In genomic region chr12:1663440-1664132, GRCh38 we compare ENCODE assay signal across 13 cellular contexts. TPM values are rescaled to one million over a fixed set of nuclear protein-coding genes. Genes with fewer than 3 reads are reported as not detected.
DNase-seq lines count a peak whose midpoint lies in the region; ATAC-seq, FAIRE-seq and TF ChIP-seq lines count a peak whose summit lies in the region.
"Had no signal": no experiment of that assay in that cellular context is flagged by ENCODE, and none has a peak within 500 bp of the region (broad histone marks: within the 10 kb centered on the region; RNA-seq: fewer than 3 reads in every experiment).

No MANE protein-coding gene starts in this region.

- no peaks in the 10 kb centered on the region for H4K20me1 ChIP-seq in K562 (replicated peaks; ENCODE audit: control insufficient read depth, insufficient read depth, low read length)

- BruUV-seq in K562 (replicated peaks; lab: Mats Ljungman, UMichigan) = no TSS peak

- 0 out of 3 replicates have a peak, but pooled peaks have one; percentile 4 for TF ChIP-seq CTCF in A549 (IDR thresholded peaks at IDR 0.05)
- TF ChIP-seq CTCF in K562 (IDR thresholded peaks at IDR 0.05 in 2 of 3, conservative IDR thresholded peaks at IDR 0.05 in 1 of 3; ENCODE audit: insufficient read depth in 2 of 3, low read depth in 1 of 3, low read length in 3 of 3) = no peak
- TF ChIP-seq CTCF in natural killer cell (IDR thresholded peaks at IDR 0.05) = no peak
- no peak for TF ChIP-seq CTCF in BE2C (IDR thresholded peaks at IDR 0.05; ENCODE audit: low read depth, low read length)

- peak overlapping the region in 1 of 2 experiments; percentile 94; a peak in 2 of 6 replicates for H3K27ac ChIP-seq in A549
- peak overlapping the region; percentile 77 for H3K27ac ChIP-seq in K562 (ENCODE audit: extremely low read depth, low read depth, low read length)
- H3K27ac ChIP-seq: VCaP had no signal

- TF ChIP-seq RAD21 in A549 (conservative IDR thresholded peaks at IDR 0.05 in 1 of 2, IDR thresholded peaks at IDR 0.05 in 1 of 2) = no peak
- TF ChIP-seq RAD21 in K562 (CRISPR knock-in tag; conservative IDR thresholded peaks at IDR 0.05 in 1 of 2, IDR thresholded peaks at IDR 0.05 in 1 of 2) = no peak

- H3K27me3 ChIP-seq in K562 (ENCODE audit: control insufficient read depth in 2 of 2, insufficient read depth in 2 of 2, low read length in 2 of 2) (no peaks in the 10 kb centered on the region), BE2C (no peaks in the 10 kb centered on the region)

- 0 out of 2 replicates have a peak overlapping the region, but pooled peaks have one; percentile 76 for H2AFZ ChIP-seq in K562 (ENCODE audit: low read depth, low read length)

- H3K4me2 ChIP-seq in A549 (peak overlapping the region; percentile 98), K562 (ENCODE audit: insufficient read depth, low read length) (peak overlapping the region; percentile 78)

- POLR2A ChIA-PET in A549 (lab: Yijun Ruan, JAX) = no interaction called here
- POLR2A ChIA-PET in K562 (lab: Yijun Ruan, JAX) = no interaction called here

- in situ Hi-C loops in K562 (cut with MboI) = no loop called here

- H3K9ac ChIP-seq in K562 (ENCODE audit: insufficient read depth in 1 of 2, low read depth in 2 of 2, low read length in 2 of 2) = peak overlapping the region in 1 of 2 experiments; percentile 59; a peak in 1 of 4 replicates

- H3K9me3 Mint-ChIP-seq in natural killer cell = no peaks in the 10 kb centered on the region

- TF ChIP-seq POLR2A in A549 (IDR thresholded peaks at IDR 0.05; ENCODE audit: low read length) = no peak
- no peak for TF ChIP-seq POLR2A in K562 (conservative IDR thresholded peaks at IDR 0.05)

- H3K36me3 ChIP-seq in K562 (ENCODE audit: control insufficient read depth, insufficient read depth, low read length) (no peaks in the 10 kb centered on the region), BE2C (no peaks in the 10 kb centered on the region)

- no peaks in the 10 kb centered on the region for H3K27me3 Mint-ChIP-seq in natural killer cell (ENCODE audit: low read depth in 2 of 2)

- peaks cover 46 to 56% of the 10 kb centered on the region in 2 donors for H3K4me1 Mint-ChIP-seq in natural killer cell

- H3K4me3 Mint-ChIP-seq in natural killer cell = peak overlapping the region; percentile 90

- H3K4me3 ChIP-seq in A549 = no peak overlapping the region
- no peak overlapping the region; the same call in 1 of the 2 replicates for H3K4me3 ChIP-seq in K562
- no peak overlapping the region for H3K4me3 ChIP-seq in BE2C (ENCODE audit: low read depth, low read length)

- no peaks in the 10 kb centered on the region for H3K9me3 ChIP-seq in A549
- H3K9me3 ChIP-seq in K562 (replicated peaks; ENCODE audit: control insufficient read depth, insufficient read depth, low read depth, low read length) = peaks cover 2% of the 10 kb centered on the region; the same call in 1 of the 2 replicates
- H3K9me3 ChIP-seq in BE2C = no peaks in the 10 kb centered on the region
- H3K9me3 ChIP-seq: psoas muscle had no signal

- DNase-seq in A549 (ENCODE audit: low read depth in 1 of 2, low spot score in 1 of 2) (no peak), HTR-8/SVneo (ENCODE audit: insufficient read length, low spot score) (no peak), K562 (ENCODE audit: extremely low read depth in 1 of 4, low spot score in 3 of 4) (no peak), natural killer cell (no peak), cerebellar nuclear complex (lab: John Stamatoyannopoulos, UW) (no peak), SK-N-DZ (ENCODE audit: low spot score) (no peak), cerebellum (ENCODE audit: low spot score) (no peak), BE2C (no peak)
- DNase-seq: amygdala, NCI-H2081 treated with DMSO at 0.1 percent for 48 hours, psoas muscle had no signal

- intact Hi-C loops in K562 (cut with micrococcal nuclease) (no loop called here), natural killer cell (cut with micrococcal nuclease) (no loop called here)

- 89% methylated on average over 11 of the region's 11 CpGs for WGBS in A549 (ENCODE audit: missing lambda C conversion rate)
- 93% methylated on average over 9 of the region's 11 CpGs for WGBS in K562 (ENCODE audit: insufficient coverage, low coverage, missing lambda C conversion rate)

- H3K4me1 ChIP-seq in A549 (peaks cover 22% of the 10 kb centered on the region; the same call in 2 of the 3 replicates), K562 (replicated peaks in 1 of 2; ENCODE audit: control insufficient read depth in 2 of 2, insufficient read depth in 2 of 2, low read length in 2 of 2) (peaks cover 19 to 28% of the 10 kb centered on the region in 2 experiments), BE2C (no peaks in the 10 kb centered on the region)

- H3K27ac Mint-ChIP-seq in natural killer cell = peak overlapping the region; percentile 73 to 75

- no peak for TF ChIP-seq EP300 in A549 (IDR thresholded peaks at IDR 0.05)
- no peak for TF ChIP-seq EP300 in K562 (IDR thresholded peaks at IDR 0.05; ENCODE audit: low read length)

- no peak for FAIRE-seq in A549 (lab: Jason Lieb, UNC)
- FAIRE-seq in HTR-8/SVneo (lab: Jason Lieb, UNC) = peak; percentile 4
- no peak for FAIRE-seq in K562 (lab: Jason Lieb, UNC)
- FAIRE-seq: keratinocyte had no signal

- no peaks in the 10 kb centered on the region for H3K79me2 ChIP-seq in K562 (ENCODE audit: control insufficient read depth, insufficient read depth, low read length)

- CTCF ChIA-PET in A549 (lab: Yijun Ruan, JAX) = interaction anchor here (1.6 to 3.5 kb wide), 2 partner anchors 10 to 29 kb away, joined by 7 to 14 read pairs; no protein-coding TSS in a partner anchor
- CTCF ChIA-PET in K562 (lab: Yijun Ruan, JAX; ENCODE audit: low intra/inter-chr PET ratio) = no interaction called here

- H3K36me3 Mint-ChIP-seq in natural killer cell = no peaks in the 10 kb centered on the region

- H3K9me1 ChIP-seq in K562 (ENCODE audit: control insufficient read depth, insufficient read depth, low read length) = no peaks in the 10 kb centered on the region

- peak; percentile 11 to 34; a peak in 4 of 6 replicates for ATAC-seq in A549
- no peak for ATAC-seq in K562
- ATAC-seq in natural killer cell = no peak
- ATAC-seq: psoas muscle had no signal

RNA-seq across cellular contexts. Expression of gene ADIPOR2, which starts 27.3 kb away (rescaled TPM):
- polyA plus RNA-seq in A549 (2011; rRNA removed) (65.4 and 80.0 TPM in 2 replicates), A549 (2017; fragmentation: RNase III; extraction: RNeasy Plus Mini Kit Qiagen cat#74134 plus additional on column Dnase treatment) (52.3 to 60.4 TPM (median 59.8 TPM) in 3 replicates), K562 (2011; rRNA removed) (39.2 and 63.5 TPM in 2 replicates), K562 (2014; fragmentation: Illumina TruSeq; extraction: Trizol) (51.3 and 56.8 TPM in 2 replicates), K562 (2014; fragmentation: Nextera tagmentation; extraction: Ambion mirVana) (10 to 100 TPM; 10.9 to 15.6 TPM), K562 (2014; rRNA removed) (39.4 and 40.2 TPM in 2 replicates)
- polyA plus RNA-seq in A549 (2012; cell fraction: cytosol; rRNA removed) = 23.7 and 31.8 TPM in 2 replicates
- polyA plus RNA-seq in A549 (2012; cell fraction: nucleus; rRNA removed) = 12.0 and 21.8 TPM in 2 replicates
- polyA minus RNA-seq in A549 (2011; rRNA and poly(A)+ RNA removed) = 42.8 and 50.1 TPM in 2 replicates
- 43.4 and 113 TPM in 2 replicates for total RNA-seq in K562 (2011; cell fraction: chromatin; rRNA removed; ENCODE audit: low replicate concordance)
- total RNA-seq in K562 (2011; cell fraction: nucleolus; rRNA removed) = 28.3 and 33.6 TPM in 2 replicates
- total RNA-seq in K562 (2011; cell fraction: nucleoplasm; rRNA removed) = 69.6 and 116 TPM in 2 replicates
- total RNA-seq in K562 (2014; rRNA removed) (22.8 and 23.2 TPM in 2 replicates), K562 (2014; rRNA removed; fragmentation: Illumina TruSeq; extraction: Trizol) (58.8 and 62.4 TPM in 2 replicates), K562 (2015; rRNA removed; fragmentation: Illumina TruSeq; extraction: Trizol) (42.0 and 46.0 TPM in 2 replicates), K562 (2021) (50.9 and 59.1 TPM in 2 replicates), natural killer cell (10 to 100 TPM; 38.6 to 48.3 (median 44.0) TPM), cerebellum (33.8 TPM)
- 25.2 and 37.9 TPM in 2 replicates for polyA plus RNA-seq in K562 (2011; cell fraction: cytosol; rRNA removed)
- polyA plus RNA-seq in K562 (2011; cell fraction: nucleus; rRNA removed) = 26.1 and 34.1 TPM in 2 replicates
- 38.7 and 40.1 TPM in 2 replicates for polyA plus RNA-seq in K562 (2012)
- 51.2 and 62.6 TPM in 2 replicates for polyA minus RNA-seq in K562 (2011; rRNA and poly(A)+ RNA removed)
- polyA minus RNA-seq in K562 (2011; cell fraction: cytosol; rRNA and poly(A)+ RNA removed) = 21.6 and 24.5 TPM in 2 replicates
- 16.8 and 23.4 TPM in 2 replicates for polyA minus RNA-seq in K562 (2011; cell fraction: nucleus; rRNA and poly(A)+ RNA removed)
- 38.2 and 38.4 TPM in 2 replicates for polyA plus RNA-seq in SK-N-DZ (2014; cell fraction: cytosol; rRNA removed)
- 37.5 and 38.7 TPM in 2 replicates for polyA plus RNA-seq in SK-N-DZ (2014; cell fraction: nucleus; rRNA removed)
- 41.9 TPM for polyA plus RNA-seq in BE2C (2012; ENCODE audit: insufficient read depth, insufficient read length, low read depth)

RNA-seq across cellular contexts. Expression of gene WNT5B, which starts 34.6 kb away (rescaled TPM):
- polyA plus RNA-seq in A549 (2011; rRNA removed) (1.3 TPM in 2 replicates), A549 (2017; fragmentation: RNase III; extraction: RNeasy Plus Mini Kit Qiagen cat#74134 plus additional on column Dnase treatment) (1.0 to 1.6 TPM (median 1.5 TPM) in 3 replicates), K562 (2011; rRNA removed) (3.0 and 5.1 TPM in 2 replicates), K562 (2014; fragmentation: Illumina TruSeq; extraction: Trizol) (5.4 and 6.8 TPM in 2 replicates), K562 (2014; fragmentation: Nextera tagmentation; extraction: Ambion mirVana) (under 1 TPM; 0.42 to 0.80 TPM), K562 (2014; rRNA removed) (5.4 and 6.2 TPM in 2 replicates)
- 1.0 and 2.1 TPM in 2 replicates for polyA plus RNA-seq in A549 (2012; cell fraction: cytosol; rRNA removed)
- polyA plus RNA-seq in A549 (2012; cell fraction: nucleus; rRNA removed) = 4.0 and 4.2 TPM in 2 replicates
- 1.4 and 2.9 TPM in 2 replicates for polyA minus RNA-seq in A549 (2011; rRNA and poly(A)+ RNA removed)
- total RNA-seq in K562 (2011; cell fraction: chromatin; rRNA removed; ENCODE audit: low replicate concordance) = 2.9 and 11.1 TPM in 2 replicates
- 12.0 TPM in 2 replicates for total RNA-seq in K562 (2011; cell fraction: nucleolus; rRNA removed)
- total RNA-seq in K562 (2011; cell fraction: nucleoplasm; rRNA removed) = 6.7 and 8.2 TPM in 2 replicates
- total RNA-seq in K562 (2014; rRNA removed) (15.0 and 16.8 TPM in 2 replicates), K562 (2014; rRNA removed; fragmentation: Illumina TruSeq; extraction: Trizol) (5.3 and 5.4 TPM in 2 replicates), K562 (2015; rRNA removed; fragmentation: Illumina TruSeq; extraction: Trizol) (7.8 and 8.9 TPM in 2 replicates), K562 (2021) (14.6 and 18.4 TPM in 2 replicates), natural killer cell (not detected), cerebellum (4.9 TPM)
- 5.7 and 6.2 TPM in 2 replicates for polyA plus RNA-seq in K562 (2011; cell fraction: cytosol; rRNA removed)
- 5.1 and 6.0 TPM in 2 replicates for polyA plus RNA-seq in K562 (2011; cell fraction: nucleus; rRNA removed)
- polyA plus RNA-seq in K562 (2012) = 3.9 and 8.4 TPM in 2 replicates
- polyA minus RNA-seq in K562 (2011; rRNA and poly(A)+ RNA removed) = 4.1 and 5.8 TPM in 2 replicates
- polyA minus RNA-seq in K562 (2011; cell fraction: cytosol; rRNA and poly(A)+ RNA removed) = 5.7 and 6.3 TPM in 2 replicates
- polyA minus RNA-seq in K562 (2011; cell fraction: nucleus; rRNA and poly(A)+ RNA removed) = 1.5 and 3.0 TPM in 2 replicates
- polyA plus RNA-seq in SK-N-DZ (2014; cell fraction: cytosol; rRNA removed) = 3.0 and 3.9 TPM in 2 replicates
- 2.4 and 7.0 TPM in 2 replicates for polyA plus RNA-seq in SK-N-DZ (2014; cell fraction: nucleus; rRNA removed)
- polyA plus RNA-seq in BE2C (2012; ENCODE audit: insufficient read depth, insufficient read length, low read depth) = 0.88 TPM

Comparison
In these comparisons a context has a peak if more than half of its experiments do, and no peak if none do; other contexts are left out.
1. ATAC-seq: peak in A549 (2 of 2); none in K562 (single experiment) and natural killer cell (0 of 3).
2. Of the 35 proteins assayed by ChIP-seq in both K562 and A549: peak only in K562: none; only in A549: CTCF; in both: none; in neither: 34.